Comparison of ENCODE assay signal across 1 cellular context in genomic region chr5:5421961-5422818, GRCh38.
A peak's percentile ranks its signal among the peaks of the same experiment; 100 is the strongest.
TF ChIP-seq lines count a peak whose summit lies in the region.

Gene ICE1 (plus strand): TSS chr5:5422677. CDS start chr5:5422916, 239 bp downstream.

TF ChIP-seq in HEK293, 187 proteins besides CTCF, POLR2A, EP300 and RAD21 (continued from another document and continues in another):
- TF ChIP-seq, protein P1, sequence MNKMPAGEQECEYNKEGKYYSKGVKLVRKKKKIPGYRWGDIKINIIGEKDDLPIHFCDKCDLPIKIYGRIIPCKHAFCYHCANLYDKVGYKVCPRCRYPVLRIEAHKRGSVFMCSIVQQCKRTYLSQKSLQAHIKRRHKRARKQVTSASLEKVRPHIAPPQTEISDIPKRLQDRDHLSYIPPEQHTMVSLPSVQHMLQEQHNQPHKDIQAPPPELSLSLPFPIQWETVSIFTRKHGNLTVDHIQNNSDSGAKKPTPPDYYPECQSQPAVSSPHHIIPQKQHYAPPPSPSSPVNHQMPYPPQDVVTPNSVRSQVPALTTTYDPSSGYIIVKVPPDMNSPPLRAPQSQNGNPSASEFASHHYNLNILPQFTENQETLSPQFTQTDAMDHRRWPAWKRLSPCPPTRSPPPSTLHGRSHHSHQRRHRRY (tag by site-specific recombination; IDR thresholded peaks at IDR 0.05) = no peak
- no peak for TF ChIP-seq ZNF311 (tag by site-specific recombination; IDR thresholded peaks at IDR 0.05; ENCODE audit: borderline replicate concordance)
- no peak for TF ChIP-seq ZNF266 (tag by site-specific recombination; IDR thresholded peaks at IDR 0.05; ENCODE audit: low read depth)
- TF ChIP-seq ZBTB26 (tag by site-specific recombination; optimal IDR thresholded peaks at IDR 0.05) = peak; percentile 95
- TF ChIP-seq, protein P2, sequence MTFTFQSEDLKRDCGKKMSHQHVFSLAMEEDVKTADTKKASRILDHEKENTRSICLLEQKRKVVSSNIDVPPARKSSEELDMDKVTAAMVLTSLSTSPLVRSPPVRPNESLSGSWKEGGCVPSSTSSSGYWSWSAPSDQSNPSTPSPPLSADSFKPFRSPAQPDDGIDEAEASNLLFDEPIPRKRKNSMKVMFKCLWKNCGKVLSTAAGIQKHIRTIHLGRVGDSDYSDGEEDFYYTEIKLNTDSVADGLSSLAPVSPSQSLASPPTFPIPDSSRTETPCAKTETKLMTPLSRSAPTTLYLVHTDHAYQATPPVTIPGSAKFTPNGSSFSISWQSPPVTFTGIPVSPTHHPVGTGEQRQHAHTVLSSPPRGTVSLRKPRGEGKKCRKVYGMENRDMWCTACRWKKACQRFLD (tag by site-specific recombination; IDR thresholded peaks at IDR 0.05) = no peak
- peak; percentile 94 for TF ChIP-seq ZNF324 (tag by site-specific recombination; IDR thresholded peaks at IDR 0.05)
- no peak for TF ChIP-seq HOXA7 (CRISPR knock-in tag; IDR thresholded peaks at IDR 0.05; ENCODE audit: borderline replicate concordance)
- TF ChIP-seq ZNF701 (tag by site-specific recombination; IDR thresholded peaks at IDR 0.05) = no peak
- peak; percentile 94 for TF ChIP-seq ZBTB20 (tag by site-specific recombination; IDR thresholded peaks at IDR 0.05)
- no peak for TF ChIP-seq ZNF571 (tag by site-specific recombination; IDR thresholded peaks at IDR 0.05)
- TF ChIP-seq, protein P3, sequence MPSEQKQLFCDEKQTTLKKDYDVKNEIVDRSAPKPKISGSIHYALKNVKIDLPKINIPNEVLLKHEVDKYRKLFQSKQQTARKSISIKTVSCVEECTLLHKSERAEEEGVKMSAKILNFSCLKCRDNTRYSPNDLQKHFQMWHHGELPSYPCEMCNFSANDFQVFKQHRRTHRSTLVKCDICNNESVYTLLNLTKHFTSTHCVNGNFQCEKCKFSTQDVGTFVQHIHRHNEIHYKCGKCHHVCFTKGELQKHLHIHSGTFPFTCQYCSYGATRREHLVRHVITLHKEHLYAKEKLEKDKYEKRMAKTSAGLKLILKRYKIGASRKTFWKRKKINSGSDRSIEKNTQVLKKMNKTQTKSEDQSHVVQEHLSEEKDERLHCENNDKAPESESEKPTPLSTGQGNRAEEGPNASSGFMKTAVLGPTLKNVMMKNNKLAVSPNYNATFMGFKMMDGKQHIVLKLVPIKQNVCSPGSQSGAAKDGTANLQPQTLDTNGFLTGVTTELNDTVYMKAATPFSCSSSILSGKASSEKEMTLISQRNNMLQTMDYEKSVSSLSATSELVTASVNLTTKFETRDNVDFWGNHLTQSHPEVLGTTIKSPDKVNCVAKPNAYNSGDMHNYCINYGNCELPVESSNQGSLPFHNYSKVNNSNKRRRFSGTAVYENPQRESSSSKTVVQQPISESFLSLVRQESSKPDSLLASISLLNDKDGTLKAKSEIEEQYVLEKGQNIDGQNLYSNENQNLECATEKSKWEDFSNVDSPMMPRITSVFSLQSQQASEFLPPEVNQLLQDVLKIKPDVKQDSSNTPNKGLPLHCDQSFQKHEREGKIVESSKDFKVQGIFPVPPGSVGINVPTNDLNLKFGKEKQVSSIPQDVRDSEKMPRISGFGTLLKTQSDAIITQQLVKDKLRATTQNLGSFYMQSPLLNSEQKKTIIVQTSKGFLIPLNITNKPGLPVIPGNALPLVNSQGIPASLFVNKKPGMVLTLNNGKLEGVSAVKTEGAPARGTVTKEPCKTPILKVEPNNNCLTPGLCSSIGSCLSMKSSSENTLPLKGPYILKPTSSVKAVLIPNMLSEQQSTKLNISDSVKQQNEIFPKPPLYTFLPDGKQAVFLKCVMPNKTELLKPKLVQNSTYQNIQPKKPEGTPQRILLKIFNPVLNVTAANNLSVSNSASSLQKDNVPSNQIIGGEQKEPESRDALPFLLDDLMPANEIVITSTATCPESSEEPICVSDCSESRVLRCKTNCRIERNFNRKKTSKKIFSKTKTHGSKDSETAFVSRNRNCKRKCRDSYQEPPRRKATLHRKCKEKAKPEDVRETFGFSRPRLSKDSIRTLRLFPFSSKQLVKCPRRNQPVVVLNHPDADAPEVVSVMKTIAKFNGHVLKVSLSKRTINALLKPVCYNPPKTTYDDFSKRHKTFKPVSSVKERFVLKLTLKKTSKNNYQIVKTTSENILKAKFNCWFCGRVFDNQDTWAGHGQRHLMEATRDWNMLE (tag by site-specific recombination; conservative IDR thresholded peaks at IDR 0.05; ENCODE audit: low read depth) = peak; percentile 77
- TF ChIP-seq ZNF580 (tag by site-specific recombination; IDR thresholded peaks at IDR 0.05) = peak; percentile 34; the same call in 1 of the 2 replicates
- peak; percentile 100 for TF ChIP-seq ZNF335 (tag by site-specific recombination; conservative IDR thresholded peaks at IDR 0.05)
- TF ChIP-seq HOXD13 (CRISPR knock-in tag; IDR thresholded peaks at IDR 0.05; ENCODE audit: borderline replicate concordance) = peak; percentile 35; the same call in 1 of the 2 replicates
- TF ChIP-seq ZNF76 (tag by site-specific recombination; IDR thresholded peaks at IDR 0.05; ENCODE audit: borderline replicate concordance, low read depth) = peak; percentile 87
- TF ChIP-seq SCRT2 (tag by site-specific recombination; IDR thresholded peaks at IDR 0.05) = peak; percentile 44; the same call in 1 of the 2 replicates
- TF ChIP-seq KLF7 (tag by site-specific recombination; IDR thresholded peaks at IDR 0.05; ENCODE audit: borderline replicate concordance) = peak; percentile 99
- TF ChIP-seq, protein P4, sequence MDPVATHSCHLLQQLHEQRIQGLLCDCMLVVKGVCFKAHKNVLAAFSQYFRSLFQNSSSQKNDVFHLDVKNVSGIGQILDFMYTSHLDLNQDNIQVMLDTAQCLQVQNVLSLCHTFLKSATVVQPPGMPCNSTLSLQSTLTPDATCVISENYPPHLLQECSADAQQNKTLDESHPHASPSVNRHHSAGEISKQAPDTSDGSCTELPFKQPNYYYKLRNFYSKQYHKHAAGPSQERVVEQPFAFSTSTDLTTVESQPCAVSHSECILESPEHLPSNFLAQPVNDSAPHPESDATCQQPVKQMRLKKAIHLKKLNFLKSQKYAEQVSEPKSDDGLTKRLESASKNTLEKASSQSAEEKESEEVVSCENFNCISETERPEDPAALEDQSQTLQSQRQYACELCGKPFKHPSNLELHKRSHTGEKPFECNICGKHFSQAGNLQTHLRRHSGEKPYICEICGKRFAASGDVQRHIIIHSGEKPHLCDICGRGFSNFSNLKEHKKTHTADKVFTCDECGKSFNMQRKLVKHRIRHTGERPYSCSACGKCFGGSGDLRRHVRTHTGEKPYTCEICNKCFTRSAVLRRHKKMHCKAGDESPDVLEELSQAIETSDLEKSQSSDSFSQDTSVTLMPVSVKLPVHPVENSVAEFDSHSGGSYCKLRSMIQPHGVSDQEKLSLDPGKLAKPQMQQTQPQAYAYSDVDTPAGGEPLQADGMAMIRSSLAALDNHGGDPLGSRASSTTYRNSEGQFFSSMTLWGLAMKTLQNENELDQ (tag by site-specific recombination; IDR thresholded peaks at IDR 0.05; ENCODE audit: low read depth) = no peak
- TF ChIP-seq ZNF398 (tag by site-specific recombination; IDR thresholded peaks at IDR 0.05) = no peak
- peak; percentile 64; the same call in 1 of the 2 replicates for TF ChIP-seq ZNF610 (tag by site-specific recombination; IDR thresholded peaks at IDR 0.05; ENCODE audit: borderline replicate concordance)
- TF ChIP-seq REST (tag by site-specific recombination; IDR thresholded peaks at IDR 0.05) = peak; percentile 85
- no peak for TF ChIP-seq RBAK (tag by site-specific recombination; IDR thresholded peaks at IDR 0.05)
- TF ChIP-seq ZNF23 (tag by site-specific recombination; IDR thresholded peaks at IDR 0.05; ENCODE audit: borderline replicate concordance) = no peak
- TF ChIP-seq ZNF48 (tag by site-specific recombination; IDR thresholded peaks at IDR 0.05) = no peak
- TF ChIP-seq ZNF366 (tag by site-specific recombination; conservative IDR thresholded peaks at IDR 0.05) = peak; percentile 66; the same call in 1 of the 2 replicates
- TF ChIP-seq KLF16 (tag by site-specific recombination; IDR thresholded peaks at IDR 0.05) = peak; percentile 99
- TF ChIP-seq ZNF184 (tag by site-specific recombination; IDR thresholded peaks at IDR 0.05) = no peak
- TF ChIP-seq ZBTB6 (tag by site-specific recombination; IDR thresholded peaks at IDR 0.05) = peak; percentile 46; the same call in 1 of the 2 replicates
- no peak; the same call in 1 of the 2 replicates for TF ChIP-seq ZBTB21 (tag by site-specific recombination; IDR thresholded peaks at IDR 0.05)
- TF ChIP-seq, protein P5, sequence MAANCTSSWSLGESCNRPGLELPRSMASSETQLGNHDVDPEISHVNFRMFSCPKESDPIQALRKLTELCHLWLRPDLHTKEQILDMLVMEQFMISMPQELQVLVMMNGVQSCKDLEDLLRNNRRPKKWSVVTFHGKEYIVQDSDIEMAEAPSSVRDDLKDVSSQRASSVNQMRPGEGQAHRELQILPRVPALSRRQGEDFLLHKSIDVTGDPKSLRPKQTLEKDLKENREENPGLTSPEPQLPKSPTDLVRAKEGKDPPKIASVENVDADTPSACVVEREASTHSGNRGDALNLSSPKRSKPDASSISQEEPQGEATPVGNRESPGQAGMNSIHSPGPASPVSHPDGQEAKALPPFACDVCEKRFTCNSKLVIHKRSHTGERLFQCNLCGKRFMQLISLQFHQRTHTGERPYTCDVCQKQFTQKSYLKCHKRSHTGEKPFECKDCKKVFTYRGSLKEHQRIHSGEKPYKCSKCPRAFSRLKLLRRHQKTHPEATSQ (tag by site-specific recombination; IDR thresholded peaks at IDR 0.05) = peak; percentile 85
- TF ChIP-seq SP2 (tag by site-specific recombination; IDR thresholded peaks at IDR 0.05) = peak; percentile 96
- peak; percentile 96 for TF ChIP-seq KLF10 (tag by site-specific recombination; IDR thresholded peaks at IDR 0.05)
- no peak for TF ChIP-seq ZNF10 (tag by site-specific recombination; IDR thresholded peaks at IDR 0.05)
- TF ChIP-seq ZBTB8A (tag by site-specific recombination; IDR thresholded peaks at IDR 0.05) = peak; percentile 83
- 0 out of 2 replicates have a peak, but pooled peaks have one; percentile 12 for TF ChIP-seq TRIM28 (IDR thresholded peaks at IDR 0.05; ENCODE audit: borderline replicate concordance, low read length)
- peak; percentile 100 for TF ChIP-seq KLF8 (tag by site-specific recombination; IDR thresholded peaks at IDR 0.05)
- TF ChIP-seq FEZF1 (tag by site-specific recombination; IDR thresholded peaks at IDR 0.05) = no peak
- TF ChIP-seq ZNF433 (tag by site-specific recombination; IDR thresholded peaks at IDR 0.05; ENCODE audit: low read depth) = no peak
- TF ChIP-seq YY2 (tag by site-specific recombination; IDR thresholded peaks at IDR 0.05) = no peak; the same call in 1 of the 2 replicates
- no peak for TF ChIP-seq ZNF785 (tag by site-specific recombination; IDR thresholded peaks at IDR 0.05)
- TF ChIP-seq ZNF24 (tag by site-specific recombination; IDR thresholded peaks at IDR 0.05) = peak; percentile 90
- peak; percentile 58 for TF ChIP-seq YY1 (tag by site-specific recombination; IDR thresholded peaks at IDR 0.05)
- TF ChIP-seq ZXDB (tag by site-specific recombination; IDR thresholded peaks at IDR 0.05) = peak; percentile 97
- TF ChIP-seq ZNF555 (tag by site-specific recombination; conservative IDR thresholded peaks at IDR 0.05) = no peak
